In the genomic region with DNA sequence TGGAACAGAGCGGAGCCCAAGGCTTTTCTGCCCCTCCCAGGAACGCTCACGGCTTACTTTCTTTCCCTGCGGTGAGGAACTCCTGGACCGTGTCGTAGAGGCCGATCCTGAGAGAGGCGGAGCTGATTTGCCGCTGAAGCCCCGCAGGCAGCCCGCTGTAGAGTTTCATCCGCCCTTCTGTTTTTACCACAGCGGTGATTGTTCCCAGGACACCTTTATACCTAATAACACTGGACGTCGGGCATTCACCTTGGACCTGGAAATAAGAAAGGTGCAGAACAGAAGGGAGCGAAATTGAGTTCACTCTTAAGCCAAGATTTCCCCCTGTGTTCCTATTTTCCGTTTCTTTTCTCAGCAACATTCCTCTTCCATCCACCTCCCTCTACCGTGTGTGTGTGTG, we compare ENCODE assay signal across 11 cellular contexts. TPM values are rescaled to one million over a fixed set of nuclear protein-coding genes. Genes with fewer than 3 reads are reported as not detected.
DNase-seq lines count a peak whose midpoint lies in the region; ATAC-seq and TF ChIP-seq lines count a peak whose summit lies in the region.
"Had no signal": no experiment of that assay in that cellular context is flagged by ENCODE, and none has a peak within 500 bp of the region (broad histone marks: within the 10 kb centered on the region; RNA-seq: fewer than 3 reads in every experiment).

No MANE protein-coding gene starts in this region.

- H3K27ac Mint-ChIP-seq in Calu3 (ENCODE audit: unreplicated experiment) = no peak overlapping the region

- H3K27ac ChIP-seq in foreskin keratinocyte = no peak overlapping the region
- H3K27ac ChIP-seq: transverse colon had no signal

- CTCF ChIA-PET in Calu3 (lab: Charles Lee) = interaction anchor here (0.5 to 0.8 kb wide), 3 partner anchors 131 to 624 kb away, joined by 3 to 6 read pairs (median 4); no protein-coding TSS in a partner anchor

- TF ChIP-seq POLR2A in lower leg skin (IDR thresholded peaks at IDR 0.05) = no peak

- intact Hi-C loops in Calu3 (cut with micrococcal nuclease; ENCODE audit: unreplicated experiment) (no loop called here), lower leg skin (cut with DNase I; ENCODE audit: low total_unique reads) (no loop called here)

- H3K4me3 Mint-ChIP-seq in Calu3 (ENCODE audit: low read depth, unreplicated experiment) = peak overlapping the region; percentile 72
- H3K4me3 Mint-ChIP-seq: central memory CD8-positive, alpha-beta T cell had no signal

- no peaks in the 10 kb centered on the region for H3K4me1 Mint-ChIP-seq in Calu3 (ENCODE audit: low read depth, unreplicated experiment)

- H3K9me3 ChIP-seq in neuron (ENCODE audit: low read length) = no peaks in the 10 kb centered on the region

- no peak for TF ChIP-seq CTCF in Calu3 (IDR thresholded peaks at IDR 0.05; ENCODE audit: unreplicated experiment)
- TF ChIP-seq CTCF in foreskin keratinocyte (conservative IDR thresholded peaks at IDR 0.05) = no peak
- TF ChIP-seq CTCF in lower leg skin (IDR thresholded peaks at IDR 0.05) = no peak

- H3K4me3 ChIP-seq in neuron (ENCODE audit: low read length) = peak overlapping the region; percentile 13
- H3K4me3 ChIP-seq in lower leg skin (ENCODE audit: low read depth, poor library complexity, severe bottlenecking) = no peak overlapping the region

- H3K4me1 ChIP-seq in foreskin keratinocyte (no peaks in the 10 kb centered on the region), neuron (ENCODE audit: insufficient read depth, low read length) (peaks cover 15% of the 10 kb centered on the region)

- H3K36me3 Mint-ChIP-seq in Calu3 (ENCODE audit: insufficient read depth, unreplicated experiment) = peaks cover 4% of the 10 kb centered on the region

- peak; percentile 1 for DNase-seq in Calu3
- peak; percentile 22 for DNase-seq in NCI-H2227 (lab: John Stamatoyannopoulos, UW; ENCODE audit: unreplicated experiment)
- peak in 1 of 2 donors; percentile 6 for DNase-seq in foreskin keratinocyte
- no peak for DNase-seq in NCI-H446 treated with DMSO at 0.1 percent for 48 hours (lab: John Stamatoyannopoulos, UW)
- DNase-seq in lower leg skin (ENCODE audit: low spot score in 2 of 2) = no peak
- DNase-seq in RKO (ENCODE audit: low spot score) = no peak
- DNase-seq: NCI-H1048, transverse colon had no signal

- peak; percentile 61 for ATAC-seq in foreskin keratinocyte
- no peak for ATAC-seq in GM21526 (IDR thresholded peaks at IDR 0.05; ENCODE audit: low FRiP score, unreplicated experiment)

- no peak overlapping the region for H2AFZ ChIP-seq in neuron (ENCODE audit: low read depth, low read length)

- WGBS in lower leg skin, 2 donors = 5 to 10% methylated on average over 18 of the region's 18 CpGs

- no peaks in the 10 kb centered on the region for H3K36me3 ChIP-seq in neuron (ENCODE audit: insufficient read depth, low read length)
- H3K36me3 ChIP-seq: transverse colon had no signal

- BruUV-seq in Calu3 (replicated peaks; lab: Mats Ljungman, UMichigan) = no TSS peak

- H3K27me3 ChIP-seq in foreskin keratinocyte = peaks cover 90% of the 10 kb centered on the region
- peaks cover 51% of the 10 kb centered on the region for H3K27me3 ChIP-seq in neuron (ENCODE audit: insufficient read depth, low read length)

- H3K27me3 Mint-ChIP-seq in Calu3 (ENCODE audit: unreplicated experiment) = no peaks in the 10 kb centered on the region

- no peaks in the 10 kb centered on the region for H3K9me3 Mint-ChIP-seq in Calu3 (ENCODE audit: low read depth, unreplicated experiment)
- H3K9me3 Mint-ChIP-seq: central memory CD8-positive, alpha-beta T cell had no signal

RNA-seq across cellular contexts. Expression of gene UCP1, which starts 1.0 kb away (rescaled TPM):
- not detected in 2 replicates for total RNA-seq in Calu3 (2022)
- not detected in 2 replicates for total RNA-seq in foreskin keratinocyte
- not detected in 2 replicates for polyA plus RNA-seq in foreskin keratinocyte
- total RNA-seq in lower leg skin = not detected
- total RNA-seq: transverse colon had no signal

RNA-seq across cellular contexts. Expression of gene ELMOD2, which starts 43.8 kb away (rescaled TPM):
- total RNA-seq in Calu3 (2022) (19.6 and 22.5 TPM in 2 replicates), foreskin keratinocyte (11.5 and 14.9 TPM in 2 replicates), lower leg skin (10 to 100 TPM in 3 of 4 donors, 1 to 10 TPM in 1; 8.3 to 19.9 (median 13.6) TPM)
- 7.3 and 8.2 TPM in 2 replicates for polyA plus RNA-seq in foreskin keratinocyte

Comparison
In these comparisons a context has a peak if more than half of its experiments do, and no peak if none do; other contexts are left out.
1. DNase-seq: peak in Calu3 (single experiment) and NCI-H2227 (single experiment); none in NCI-H446 treated with DMSO at 0.1 percent for 48 hours (single experiment), lower leg skin (0 of 2) and RKO (single experiment).